ENCODE assay signal across 1 cellular context in genomic region chr11:119730347-119730613, GRCh38.
TF ChIP-seq lines count a peak whose summit lies in the region.

No MANE protein-coding gene starts in this region.

TF ChIP-seq in HepG2, 621 proteins besides CTCF, POLR2A, EP300 and RAD21 (continued from another document):
- TF ChIP-seq, protein P1, sequence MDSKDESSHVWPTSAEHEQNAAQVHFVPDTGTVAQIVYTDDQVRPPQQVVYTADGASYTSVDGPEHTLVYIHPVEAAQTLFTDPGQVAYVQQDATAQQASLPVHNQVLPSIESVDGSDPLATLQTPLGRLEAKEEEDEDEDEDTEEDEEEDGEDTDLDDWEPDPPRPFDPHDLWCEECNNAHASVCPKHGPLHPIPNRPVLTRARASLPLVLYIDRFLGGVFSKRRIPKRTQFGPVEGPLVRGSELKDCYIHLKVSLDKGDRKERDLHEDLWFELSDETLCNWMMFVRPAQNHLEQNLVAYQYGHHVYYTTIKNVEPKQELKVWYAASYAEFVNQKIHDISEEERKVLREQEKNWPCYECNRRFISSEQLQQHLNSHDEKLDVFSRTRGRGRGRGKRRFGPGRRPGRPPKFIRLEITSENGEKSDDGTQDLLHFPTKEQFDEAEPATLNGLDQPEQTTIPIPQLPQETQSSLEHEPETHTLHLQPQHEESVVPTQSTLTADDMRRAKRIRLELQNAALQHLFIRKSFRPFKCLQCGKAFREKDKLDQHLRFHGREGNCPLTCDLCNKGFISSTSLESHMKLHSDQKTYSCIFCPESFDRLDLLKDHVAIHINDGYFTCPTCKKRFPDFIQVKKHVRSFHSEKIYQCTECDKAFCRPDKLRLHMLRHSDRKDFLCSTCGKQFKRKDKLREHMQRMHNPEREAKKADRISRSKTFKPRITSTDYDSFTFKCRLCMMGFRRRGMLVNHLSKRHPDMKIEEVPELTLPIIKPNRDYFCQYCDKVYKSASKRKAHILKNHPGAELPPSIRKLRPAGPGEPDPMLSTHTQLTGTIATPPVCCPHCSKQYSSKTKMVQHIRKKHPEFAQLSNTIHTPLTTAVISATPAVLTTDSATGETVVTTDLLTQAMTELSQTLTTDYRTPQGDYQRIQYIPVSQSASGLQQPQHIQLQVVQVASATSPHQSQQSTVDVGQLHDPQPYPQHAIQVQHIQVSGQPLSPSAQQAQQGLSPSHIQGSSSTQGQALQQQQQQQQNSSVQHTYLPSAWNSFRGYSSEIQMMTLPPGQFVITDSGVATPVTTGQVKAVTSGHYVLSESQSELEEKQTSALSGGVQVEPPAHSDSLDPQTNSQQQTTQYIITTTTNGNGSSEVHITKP (CRISPR knock-in tag; IDR thresholded peaks at IDR 0.05; ENCODE audit: low read depth), result no peak
- no peak for TF ChIP-seq TP53 (CRISPR knock-in tag; conservative IDR thresholded peaks at IDR 0.05)
- no peak for TF ChIP-seq KDM4B (CRISPR knock-in tag; IDR thresholded peaks at IDR 0.05)
- TF ChIP-seq ZBTB42 (CRISPR knock-in tag; IDR thresholded peaks at IDR 0.05), result no peak
- no peak for TF ChIP-seq ZNF431 (CRISPR knock-in tag; IDR thresholded peaks at IDR 0.05; ENCODE audit: borderline replicate concordance, low read depth)
- no peak for TF ChIP-seq ZNF138 (CRISPR knock-in tag; IDR thresholded peaks at IDR 0.05; ENCODE audit: low read depth)
- no peak for TF ChIP-seq ASH2L (IDR thresholded peaks at IDR 0.05; ENCODE audit: insufficient read length, low read depth, low read length)
- TF ChIP-seq ESRRA (CRISPR knock-in tag; IDR thresholded peaks at IDR 0.05; ENCODE audit: low read depth), result no peak
- TF ChIP-seq FOXK1 (CRISPR knock-in tag; IDR thresholded peaks at IDR 0.05; ENCODE audit: borderline replicate concordance, low read depth), result no peak
- TF ChIP-seq ZNF264 (CRISPR knock-in tag; IDR thresholded peaks at IDR 0.05), result no peak
- TF ChIP-seq, protein P2, sequence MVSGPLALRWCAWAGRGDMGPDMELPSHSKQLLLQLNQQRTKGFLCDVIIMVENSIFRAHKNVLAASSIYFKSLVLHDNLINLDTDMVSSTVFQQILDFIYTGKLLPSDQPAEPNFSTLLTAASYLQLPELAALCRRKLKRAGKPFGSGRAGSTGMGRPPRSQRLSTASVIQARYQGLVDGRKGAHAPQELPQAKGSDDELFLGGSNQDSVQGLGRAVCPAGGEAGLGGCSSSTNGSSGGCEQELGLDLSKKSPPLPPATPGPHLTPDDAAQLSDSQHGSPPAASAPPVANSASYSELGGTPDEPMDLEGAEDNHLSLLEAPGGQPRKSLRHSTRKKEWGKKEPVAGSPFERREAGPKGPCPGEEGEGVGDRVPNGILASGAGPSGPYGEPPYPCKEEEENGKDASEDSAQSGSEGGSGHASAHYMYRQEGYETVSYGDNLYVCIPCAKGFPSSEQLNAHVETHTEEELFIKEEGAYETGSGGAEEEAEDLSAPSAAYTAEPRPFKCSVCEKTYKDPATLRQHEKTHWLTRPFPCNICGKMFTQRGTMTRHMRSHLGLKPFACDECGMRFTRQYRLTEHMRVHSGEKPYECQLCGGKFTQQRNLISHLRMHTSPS (CRISPR knock-in tag; IDR thresholded peaks at IDR 0.05; ENCODE audit: low read depth), result no peak
- TF ChIP-seq ZNF792 (CRISPR knock-in tag; IDR thresholded peaks at IDR 0.05), result no peak
- TF ChIP-seq MTA3 (CRISPR knock-in tag; IDR thresholded peaks at IDR 0.05), result no peak
- no peak for TF ChIP-seq ETV6 (CRISPR knock-in tag; conservative IDR thresholded peaks at IDR 0.05)
